Comparison of ENCODE assay signal across 12 cellular contexts in the genomic region with DNA sequence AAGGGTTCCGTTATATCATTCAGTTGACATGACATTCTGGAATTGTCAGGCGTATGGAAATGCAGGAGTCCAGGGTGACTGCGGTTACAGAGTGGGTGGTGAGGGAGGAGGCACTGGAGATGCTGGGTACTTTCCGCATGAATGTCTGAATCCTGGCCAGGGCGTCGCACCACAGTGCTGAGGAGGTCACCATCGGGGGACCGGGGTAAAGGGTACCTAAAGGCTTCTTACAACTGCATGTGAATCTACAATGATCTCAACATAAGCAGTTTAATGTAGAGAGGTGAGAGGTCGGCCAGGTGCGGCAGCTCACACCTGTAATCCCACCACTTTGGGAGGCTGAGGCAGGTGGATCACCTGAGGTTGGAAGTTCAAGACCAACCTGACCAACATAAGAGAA.
"Had no signal": no experiment of that assay in that cellular context is flagged by ENCODE, and none has a peak within 500 bp of the region (broad histone marks: within the 10 kb centered on the region; RNA-seq: fewer than 3 reads in every experiment).

No MANE protein-coding gene starts in this region.

- DNase-seq: activated CD4-positive, alpha-beta T cell treated with anti-CD3 and anti-CD28 coated beads, Interleukin-2, amount 10 ng/mL, durations not matched to agents 7 days and 5 days; activated naive CD4-positive, alpha-beta T cell treated with anti-CD3 and anti-CD28 coated beads, Interleukin-2, amount 10 ng/mL, durations not matched to agents 7 days and 5 days; central memory CD4-positive, alpha-beta T cell; effector memory CD4-positive, alpha-beta T cell; foreskin keratinocyte; glutamatergic neuron; mesendoderm; stimulated activated naive CD4-positive, alpha-beta T cell; upper lobe of left lung had no signal

- ATAC-seq: foreskin keratinocyte had no signal

- H3K27me3 ChIP-seq: adrenal gland, foreskin keratinocyte, SJSA1, suprapubic skin, upper lobe of left lung had no signal

- H3K9me3 ChIP-seq: adrenal gland, SJSA1, suprapubic skin, upper lobe of left lung had no signal

- H3K4me3 ChIP-seq: adrenal gland, SJSA1, suprapubic skin, upper lobe of left lung had no signal

- H3K27ac ChIP-seq: adrenal gland, foreskin keratinocyte, SJSA1, upper lobe of left lung had no signal

- H3K4me1 ChIP-seq: foreskin keratinocyte, SJSA1, suprapubic skin had no signal
